ENCODE assay signal across 9 cellular contexts in the genomic region with DNA sequence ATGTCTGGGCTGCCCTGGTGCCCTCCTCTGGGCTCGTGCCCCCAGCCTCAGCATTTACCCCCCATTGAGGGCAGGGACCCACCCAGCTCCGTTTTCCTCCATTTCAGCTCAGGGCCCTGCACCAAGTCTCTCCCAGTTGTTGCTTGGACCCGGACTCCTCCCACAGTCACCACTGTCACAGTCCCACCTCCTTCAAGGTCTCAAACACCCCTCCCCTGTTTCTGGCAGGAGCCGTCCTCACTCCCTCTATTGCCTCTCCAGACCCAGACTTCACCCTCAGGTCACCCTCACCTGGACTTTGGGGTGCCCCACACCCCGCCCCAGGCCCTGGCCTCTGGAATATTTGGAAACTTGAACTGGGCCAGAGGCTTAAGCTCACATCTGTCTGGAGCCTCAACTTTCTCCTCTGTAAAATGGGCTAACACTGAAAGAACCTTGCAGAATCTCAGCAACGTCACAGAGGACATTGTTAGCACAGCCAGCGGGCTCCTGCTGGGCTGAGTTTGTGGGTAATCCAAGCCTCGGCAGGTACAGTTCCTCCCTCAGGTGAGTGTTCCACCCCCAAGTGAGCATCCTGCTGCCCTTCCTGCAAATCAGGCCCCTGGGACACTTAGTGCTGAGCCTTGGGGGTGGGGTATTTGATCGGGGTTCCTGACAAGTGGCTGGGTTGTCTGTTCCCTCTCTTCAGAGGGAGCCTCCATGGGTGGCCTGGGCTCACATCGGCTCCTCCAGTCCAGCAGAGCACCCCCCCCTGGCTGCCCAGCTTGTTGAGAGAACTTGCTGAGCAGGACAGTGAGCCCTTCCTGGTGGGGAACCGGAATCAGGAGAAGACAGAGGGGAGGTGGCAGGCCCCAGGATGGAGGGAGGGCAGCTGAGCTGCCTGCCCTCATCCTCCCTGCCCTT.
DNase-seq lines count a peak whose midpoint lies in the region; ATAC-seq and TF ChIP-seq lines count a peak whose summit lies in the region.
"Had no signal": no experiment of that assay in that cellular context is flagged by ENCODE, and none has a peak within 500 bp of the region (broad histone marks: within the 10 kb centered on the region; RNA-seq: fewer than 3 reads in every experiment).

No MANE protein-coding gene starts in this region.

- H3K27me3 Mint-ChIP-seq in activated T-cell treated with anti-CD3 and anti-CD28 coated beads, Interleukin-2, amount 50 U/mL, for 72 hours (ENCODE audit: low read depth) = no peaks in the 10 kb centered on the region
- H3K27me3 Mint-ChIP-seq in central memory CD8-positive, alpha-beta T cell = no peaks in the 10 kb centered on the region
- H3K27me3 Mint-ChIP-seq in type B pancreatic cell = no peaks in the 10 kb centered on the region

- no peak overlapping the region for H3K4me3 ChIP-seq in mucosa of descending colon

- no peak for TF ChIP-seq CTCF in mucosa of descending colon (IDR thresholded peaks at IDR 0.05)
- TF ChIP-seq CTCF in type B pancreatic cell (conservative IDR thresholded peaks at IDR 0.05) = no peak

- intact Hi-C loops in mucosa of descending colon (cut with DNase I, micrococcal nuclease) = no loop called here

- H3K4me3 Mint-ChIP-seq in activated T-cell treated with anti-CD3 and anti-CD28 coated beads, Interleukin-2, amount 50 U/mL, for 72 hours = peak overlapping the region; percentile 79 to 93
- peak overlapping the region; percentile 74 for H3K4me3 Mint-ChIP-seq in central memory CD8-positive, alpha-beta T cell
- H3K4me3 Mint-ChIP-seq in type B pancreatic cell = peak overlapping the region; percentile 85

- H3K36me3 Mint-ChIP-seq in activated T-cell treated with anti-CD3 and anti-CD28 coated beads, Interleukin-2, amount 50 U/mL, for 72 hours (ENCODE audit: insufficient read depth in 2 of 2) = peaks cover 6 to 19% of the 10 kb centered on the region in 2 donors
- H3K36me3 Mint-ChIP-seq in central memory CD8-positive, alpha-beta T cell (ENCODE audit: insufficient read depth) = peaks cover 28% of the 10 kb centered on the region
- H3K36me3 Mint-ChIP-seq in type B pancreatic cell = no peaks in the 10 kb centered on the region

- H3K36me3 ChIP-seq in mucosa of descending colon (ENCODE audit: low read depth) = no peaks in the 10 kb centered on the region

- no peaks in the 10 kb centered on the region for H3K9me3 ChIP-seq in mucosa of descending colon

- peak overlapping the region; percentile 63 for H3K27ac Mint-ChIP-seq in activated T-cell treated with anti-CD3 and anti-CD28 coated beads, Interleukin-2, amount 50 U/mL, for 72 hours
- peak overlapping the region; percentile 92 for H3K27ac Mint-ChIP-seq in central memory CD8-positive, alpha-beta T cell (ENCODE audit: low read depth)
- peak overlapping the region; percentile 98 for H3K27ac Mint-ChIP-seq in type B pancreatic cell

- peaks cover 74% of the 10 kb centered on the region for H3K4me1 Mint-ChIP-seq in activated T-cell treated with anti-CD3 and anti-CD28 coated beads, Interleukin-2, amount 50 U/mL, for 72 hours (ENCODE audit: low read depth)
- peaks cover 50% of the 10 kb centered on the region for H3K4me1 Mint-ChIP-seq in central memory CD8-positive, alpha-beta T cell
- peaks cover 62% of the 10 kb centered on the region for H3K4me1 Mint-ChIP-seq in type B pancreatic cell (ENCODE audit: unreplicated experiment)

- peaks cover 55% of the 10 kb centered on the region for H3K4me1 ChIP-seq in mucosa of descending colon (ENCODE audit: low read depth)

- no peak for DNase-seq in activated T-cell treated with anti-CD3 and anti-CD28 coated beads, Interleukin-2, amount 50 U/mL, for 72 hours
- DNase-seq in activated T-cell treated with anti-CD3 and anti-CD28 coated beads for 4 hours (no peak), mucosa of descending colon (peak in 2 of 3 donors; percentile 44 to 51), type B pancreatic cell (ENCODE audit: extremely low spot score, unreplicated experiment) (no peak), NCI-H345 treated with DMSO at 0.1 percent for 48 hours (lab: John Stamatoyannopoulos, UW; ENCODE audit: unreplicated experiment) (no peak), dedifferentiated amniotic fluid mesenchymal stem cell (ENCODE audit: extremely low spot score) (no peak), HK-2 (ENCODE audit: unreplicated experiment) (no peak)
- no peak for DNase-seq in central memory CD8-positive, alpha-beta T cell (ENCODE audit: low spot score in 2 of 2)
- DNase-seq: DMS79 had no signal

- H3K9me3 Mint-ChIP-seq in activated T-cell treated with anti-CD3 and anti-CD28 coated beads, Interleukin-2, amount 50 U/mL, for 72 hours = no peaks in the 10 kb centered on the region
- H3K9me3 Mint-ChIP-seq in central memory CD8-positive, alpha-beta T cell = no peaks in the 10 kb centered on the region
- H3K9me3 Mint-ChIP-seq in type B pancreatic cell = no peaks in the 10 kb centered on the region

- ATAC-seq in activated T-cell treated with anti-CD3 and anti-CD28 coated beads, Interleukin-2, amount 50 U/mL, for 72 hours (replicated peaks in 1 of 2) = no peak
- no peak for ATAC-seq in central memory CD8-positive, alpha-beta T cell (replicated peaks; ENCODE audit: extremely low read depth, poor library complexity, severe bottlenecking)
- no peak for ATAC-seq in mucosa of descending colon

Comparison
In these comparisons a context has a peak if more than half of its experiments do, and no peak if none do; other contexts are left out.
1. DNase-seq: peak in mucosa of descending colon (2 of 3); none in activated T-cell treated with anti-CD3 and anti-CD28 coated beads, Interleukin-2, amount 50 U/mL, for 72 hours (0 of 2), activated T-cell treated with anti-CD3 and anti-CD28 coated beads for 4 hours (single experiment), central memory CD8-positive, alpha-beta T cell (0 of 2), type B pancreatic cell (single experiment), NCI-H345 treated with DMSO at 0.1 percent for 48 hours (single experiment), dedifferentiated amniotic fluid mesenchymal stem cell (single experiment) and HK-2 (single experiment).
2. Peak in every context shown above with its lines, with median percentiles within 50 percentile points of each other: H3K27ac Mint-ChIP-seq and H3K4me3 Mint-ChIP-seq.